19 cellular contexts compared by ENCODE assay signal in the genomic region with DNA sequence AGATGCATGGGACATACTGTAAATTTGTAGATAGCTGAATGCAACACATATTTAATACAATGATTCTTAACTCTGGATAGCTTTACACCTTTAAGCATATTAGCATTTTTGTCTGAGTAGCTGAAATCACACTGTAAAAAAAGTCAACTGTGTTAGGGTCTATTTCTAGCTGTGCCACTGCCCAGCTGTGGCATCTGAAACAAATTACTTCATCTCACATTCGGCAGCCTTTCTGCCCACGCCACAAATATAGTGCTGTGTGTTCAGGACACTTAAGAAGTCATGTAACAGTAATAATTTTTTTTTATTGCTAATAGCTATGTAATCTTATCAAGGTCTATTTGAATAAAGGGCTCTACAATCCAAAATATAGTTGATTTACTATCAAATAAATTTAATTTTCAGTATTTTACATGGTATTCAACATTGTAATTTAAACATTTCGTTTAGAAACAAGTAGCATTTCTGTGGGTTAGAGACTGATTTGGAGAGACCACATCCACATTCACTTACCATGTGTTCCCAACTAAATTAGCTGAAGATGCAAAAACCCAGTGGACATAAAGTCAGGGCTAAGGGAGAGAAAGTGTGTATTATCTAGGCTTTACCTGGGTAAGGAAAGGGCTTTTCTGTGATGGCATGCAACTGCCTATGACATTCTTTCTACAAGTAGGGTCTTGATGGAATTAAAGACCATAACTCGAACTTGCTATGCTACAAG.
"Had no signal": no experiment of that assay in that cellular context is flagged by ENCODE, and none has a peak within 500 bp of the region (broad histone marks: within the 10 kb centered on the region; RNA-seq: fewer than 3 reads in every experiment).

No MANE protein-coding gene starts in this region.

- H3K4me3 ChIP-seq: adrenal gland, cardiac muscle cell, dorsolateral prefrontal cortex, gastrocnemius medialis, heart left ventricle, tibial artery had no signal

- ATAC-seq: activated CD4-positive, alpha-beta T cell treated with anti-CD3 and anti-CD28 coated beads for 36 hours; activated T-cell treated with anti-CD3 and anti-CD28 coated beads, Interleukin-2, amount 50 U/mL, for 4 hours; gastrocnemius medialis; heart left ventricle; sciatic nerve; stimulated activated effector memory CD8-positive, alpha-beta T cell treated with anti-CD3 and anti-CD28 coated beads, Interleukin-12 subunit alpha, Interleukin-12 subunit beta, amount 100 ng/mL, for 72 hours had no signal

- H3K27me3 ChIP-seq: adrenal gland, cardiac muscle cell, dorsolateral prefrontal cortex, gastrocnemius medialis, heart left ventricle, tibial artery had no signal

- H3K4me1 ChIP-seq: tibial artery had no signal

- DNase-seq: activated CD4-positive, alpha-beta memory T cell treated with anti-CD3 and anti-CD28 coated beads for 36 hours; activated CD4-positive, alpha-beta T cell treated with anti-CD3 and anti-CD28 coated beads for 36 hours; activated effector memory CD4-positive, alpha-beta T cell treated with Interleukin-2 at 50 U/mL for 16 hours; activated T-cell treated with anti-CD3 and anti-CD28 coated beads, Interleukin-2, amount 50 U/mL, for 4 hours; adrenal gland; dorsolateral prefrontal cortex; endodermal cell; gastrocnemius medialis; heart left ventricle; immature natural killer cell; mesendoderm; nephron progenitor cell; occipital lobe; stimulated activated CD4-positive, alpha-beta T cell treated with anti-CD3 and anti-CD28 coated beads, Interleukin-12 subunit alpha, Interleukin-12 subunit beta, amount 100 ng/mL, for 4 hours; tibial artery had no signal

- H3K27ac ChIP-seq: adrenal gland, cardiac muscle cell, dorsolateral prefrontal cortex, gastrocnemius medialis, heart left ventricle, tibial artery, VCaP had no signal

- H3K36me3 ChIP-seq: adrenal gland, cardiac muscle cell, gastrocnemius medialis, heart left ventricle, tibial artery had no signal

- H3K9me3 ChIP-seq: adrenal gland, gastrocnemius medialis, heart left ventricle, tibial artery had no signal
